ENCODE assay signal across 20 cellular contexts in the genomic region with DNA sequence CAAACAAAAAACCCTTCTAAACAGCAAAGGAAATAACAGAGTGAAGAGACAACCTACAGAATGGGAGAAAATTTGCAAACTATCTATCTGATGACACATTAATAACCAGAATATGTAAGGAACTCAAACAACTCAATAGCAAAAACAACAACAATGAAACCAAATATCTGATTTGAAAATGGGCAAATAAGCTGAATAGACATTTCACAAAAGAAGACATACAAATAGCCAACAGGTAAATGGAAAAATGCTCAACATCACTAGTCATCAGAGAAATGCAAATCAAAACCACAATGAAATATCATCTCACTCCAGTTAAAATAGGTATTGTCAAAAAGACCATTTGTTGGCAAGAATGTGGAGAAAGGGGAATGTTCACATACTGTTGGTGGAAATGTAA. TPM values are rescaled to one million over a fixed set of nuclear protein-coding genes. Genes with fewer than 3 reads are reported as not detected.
A peak's percentile ranks its signal among the peaks of the same experiment; 100 is the strongest.
DNase-seq lines count a peak whose midpoint lies in the region; ATAC-seq, FAIRE-seq and TF ChIP-seq lines count a peak whose summit lies in the region.
"Had no signal": no experiment of that assay in that cellular context is flagged by ENCODE, and none has a peak within 500 bp of the region (broad histone marks: within the 10 kb centered on the region; RNA-seq: fewer than 3 reads in every experiment).

No MANE protein-coding gene starts in this region.

- TF ChIP-seq EP300 in K562 (IDR thresholded peaks at IDR 0.05; ENCODE audit: low read length): no peak

- DNase-seq in D721Med (ENCODE audit: insufficient read length, low spot score): no peak
- peak; percentile 20 to 37 for DNase-seq in NCI-H526 (lab: John Stamatoyannopoulos, UW)
- DNase-seq in K562 (ENCODE audit: extremely low read depth in 1 of 4, low spot score in 3 of 4): no peak
- DNase-seq in dorsolateral prefrontal cortex: no peak
- no peak for DNase-seq in NCI-H748 (lab: John Stamatoyannopoulos, UW; ENCODE audit: unreplicated experiment)
- DNase-seq in NCI-H446 (lab: John Stamatoyannopoulos, UW): no peak
- DNase-seq: Caco-2; CD4-positive, CD25-positive, alpha-beta regulatory T cell; CD8-positive, alpha-beta T cell; DMS 273 treated with DMSO at 0.1 percent for 48 hours; DMS79; EL; GDM1; GOT3; HFFc6 had no signal

- no peak overlapping the region for H3K4me2 ChIP-seq in K562 (ENCODE audit: insufficient read depth, low read length)
- H3K4me2 ChIP-seq: BLaER1 had no signal

- H3K4me3 ChIP-seq in K562 (no peak overlapping the region), dorsolateral prefrontal cortex (no peak overlapping the region)
- H3K4me3 ChIP-seq: BLaER1, GM12878, HAP-1 had no signal

- H3K27me3 ChIP-seq in K562 (ENCODE audit: control insufficient read depth in 2 of 2, insufficient read depth in 2 of 2, low read length in 2 of 2) (no peaks in the 10 kb centered on the region), dorsolateral prefrontal cortex (no peaks in the 10 kb centered on the region)
- H3K27me3 ChIP-seq: BLaER1 had no signal

- no peak overlapping the region for H3K9ac ChIP-seq in K562 (ENCODE audit: insufficient read depth in 1 of 2, low read depth in 2 of 2, low read length in 2 of 2)
- H3K9ac ChIP-seq: BLaER1 had no signal

- in situ Hi-C loops in K562 (cut with MboI): loop anchor here (10.0 to 25.0 kb wide), 2 partner anchors 665 to 1342 kb away; no protein-coding TSS in a partner anchor

- ATAC-seq in K562: no peak
- ATAC-seq: CD8-positive, alpha-beta T cell; GM12878 had no signal

- intact Hi-C loops in K562 (cut with micrococcal nuclease) (loop anchor here (10.0 kb wide), 2 partner anchors 825 to 1335 kb away; no protein-coding TSS in a partner anchor), dorsolateral prefrontal cortex (cut with DNase I) (loop anchor here in 1 of 2 donors (10.0 kb wide), 2 partner anchors 105 to 655 kb away; no protein-coding TSS in a partner anchor)

- peak; percentile 6 for FAIRE-seq in D721Med (lab: Jason Lieb, UNC)
- FAIRE-seq in K562 (lab: Jason Lieb, UNC): no peak
- FAIRE-seq: GM12878, H54 had no signal

- no peaks in the 10 kb centered on the region for H4K20me1 ChIP-seq in K562 (replicated peaks; ENCODE audit: control insufficient read depth, insufficient read depth, low read length)
- H4K20me1 ChIP-seq: BLaER1 had no signal

- no peak overlapping the region for H3K27ac ChIP-seq in K562 (ENCODE audit: extremely low read depth, low read depth, low read length)
- H3K27ac ChIP-seq in dorsolateral prefrontal cortex: no peak overlapping the region
- H3K27ac ChIP-seq: BLaER1, C4-2B had no signal

- no peak for TF ChIP-seq RAD21 in K562 (CRISPR knock-in tag; conservative IDR thresholded peaks at IDR 0.05 in 1 of 2, IDR thresholded peaks at IDR 0.05 in 1 of 2)

- peaks cover 0 to 7% of the 10 kb centered on the region in 2 experiments; a peak in 2 of 5 replicates for H3K4me1 ChIP-seq in K562 (replicated peaks in 1 of 2; ENCODE audit: control insufficient read depth in 2 of 2, insufficient read depth in 2 of 2, low read length in 2 of 2)
- H3K4me1 ChIP-seq: BLaER1, Caco-2, HAP-1 had no signal

- H3K79me2 ChIP-seq in K562 (ENCODE audit: control insufficient read depth, insufficient read depth, low read length): no peaks in the 10 kb centered on the region

- no peak overlapping the region for H2AFZ ChIP-seq in K562 (ENCODE audit: low read depth, low read length)

- no peak for TF ChIP-seq CTCF in D721Med (IDR thresholded peaks at IDR 0.05; ENCODE audit: insufficient read depth, missing control alignments)
- no peak for TF ChIP-seq CTCF in K562 (IDR thresholded peaks at IDR 0.05 in 2 of 3, conservative IDR thresholded peaks at IDR 0.05 in 1 of 3; ENCODE audit: insufficient read depth in 2 of 3, low read depth in 1 of 3, low read length in 3 of 3)
- no peak for TF ChIP-seq CTCF in dorsolateral prefrontal cortex (IDR thresholded peaks at IDR 0.05 in 54 of 56, conservative IDR thresholded peaks at IDR 0.05 in 2 of 56; ENCODE audit: low read depth in 1 of 56, partially characterized antibody in 56 of 56)

- BruUV-seq in K562 (replicated peaks; lab: Mats Ljungman, UMichigan): no TSS peak

- H3K9me1 ChIP-seq in K562 (ENCODE audit: control insufficient read depth, insufficient read depth, low read length): no peaks in the 10 kb centered on the region

- H3K36me3 ChIP-seq in K562 (ENCODE audit: control insufficient read depth, insufficient read depth, low read length): no peaks in the 10 kb centered on the region
- H3K36me3 ChIP-seq: BLaER1, HAP-1 had no signal

- no peaks in the 10 kb centered on the region for H3K9me3 ChIP-seq in K562 (replicated peaks; ENCODE audit: control insufficient read depth, insufficient read depth, low read depth, low read length)
- H3K9me3 ChIP-seq: BLaER1, Caco-2, HAP-1 had no signal

- CTCF ChIA-PET in K562 (lab: Yijun Ruan, JAX; ENCODE audit: low intra/inter-chr PET ratio): no interaction called here

- POLR2A ChIA-PET in K562 (lab: Yijun Ruan, JAX): no interaction called here

- TF ChIP-seq POLR2A in K562 (conservative IDR thresholded peaks at IDR 0.05): no peak

TF ChIP-seq in K562, 482 proteins besides CTCF, POLR2A, EP300 and RAD21 (continues in another document):
- TF ChIP-seq NFE2L1 (tag; IDR thresholded peaks at IDR 0.05; ENCODE audit: borderline replicate concordance, low read depth) (no peak), MED1 (CRISPR knock-in tag; IDR thresholded peaks at IDR 0.05; ENCODE audit: borderline replicate concordance) (no peak), ZNF143 (CRISPR knock-in tag; IDR thresholded peaks at IDR 0.05) (no peak), MAFG (tag; conservative IDR thresholded peaks at IDR 0.05) (peak; percentile 70; the same call in 1 of the 2 replicates), FOXJ3 (CRISPR knock-in tag; IDR thresholded peaks at IDR 0.05) (no peak), ZNF589 (CRISPR knock-in tag; IDR thresholded peaks at IDR 0.05; ENCODE audit: low read depth) (no peak), C11orf30 (IDR thresholded peaks at IDR 0.05; ENCODE audit: low read depth) (peak; percentile 91), POLR2B (IDR thresholded peaks at IDR 0.05; ENCODE audit: low read depth, partially characterized antibody) (no peak), ZNF184 (CRISPR knock-in tag; IDR thresholded peaks at IDR 0.05) (no peak), XRCC4 (IDR thresholded peaks at IDR 0.05; ENCODE audit: extremely low read depth, insufficient read depth, insufficient read length) (no peak), ZNF263 (CRISPR knock-in tag; IDR thresholded peaks at IDR 0.05; ENCODE audit: borderline replicate concordance) (no peak), SREBF1 (IDR thresholded peaks at IDR 0.05; ENCODE audit: borderline replicate concordance, low read depth, low read length) (no peak), SMARCA5 (IDR thresholded peaks at IDR 0.05) (no peak), ELF1 (tag; IDR thresholded peaks at IDR 0.05) (no peak), CEBPG (CRISPR knock-in tag; IDR thresholded peaks at IDR 0.05) (no peak), CEBPG (tag; conservative IDR thresholded peaks at IDR 0.05 in 1 of 2, IDR thresholded peaks at IDR 0.05 in 1 of 2) (no peak), ZNF583 (CRISPR knock-in tag; IDR thresholded peaks at IDR 0.05) (no peak)
- TF ChIP-seq, protein P1, sequence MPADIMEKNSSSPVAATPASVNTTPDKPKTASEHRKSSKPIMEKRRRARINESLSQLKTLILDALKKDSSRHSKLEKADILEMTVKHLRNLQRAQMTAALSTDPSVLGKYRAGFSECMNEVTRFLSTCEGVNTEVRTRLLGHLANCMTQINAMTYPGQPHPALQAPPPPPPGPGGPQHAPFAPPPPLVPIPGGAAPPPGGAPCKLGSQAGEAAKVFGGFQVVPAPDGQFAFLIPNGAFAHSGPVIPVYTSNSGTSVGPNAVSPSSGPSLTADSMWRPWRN (IDR thresholded peaks at IDR 0.05; ENCODE audit: low read depth): no peak
- TF ChIP-seq, protein P2, sequence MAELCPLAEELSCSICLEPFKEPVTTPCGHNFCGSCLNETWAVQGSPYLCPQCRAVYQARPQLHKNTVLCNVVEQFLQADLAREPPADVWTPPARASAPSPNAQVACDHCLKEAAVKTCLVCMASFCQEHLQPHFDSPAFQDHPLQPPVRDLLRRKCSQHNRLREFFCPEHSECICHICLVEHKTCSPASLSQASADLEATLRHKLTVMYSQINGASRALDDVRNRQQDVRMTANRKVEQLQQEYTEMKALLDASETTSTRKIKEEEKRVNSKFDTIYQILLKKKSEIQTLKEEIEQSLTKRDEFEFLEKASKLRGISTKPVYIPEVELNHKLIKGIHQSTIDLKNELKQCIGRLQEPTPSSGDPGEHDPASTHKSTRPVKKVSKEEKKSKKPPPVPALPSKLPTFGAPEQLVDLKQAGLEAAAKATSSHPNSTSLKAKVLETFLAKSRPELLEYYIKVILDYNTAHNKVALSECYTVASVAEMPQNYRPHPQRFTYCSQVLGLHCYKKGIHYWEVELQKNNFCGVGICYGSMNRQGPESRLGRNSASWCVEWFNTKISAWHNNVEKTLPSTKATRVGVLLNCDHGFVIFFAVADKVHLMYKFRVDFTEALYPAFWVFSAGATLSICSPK (IDR thresholded peaks at IDR 0.05; ENCODE audit: borderline replicate concordance): no peak

RNA-seq across cellular contexts. Expression of a gene that starts 57.6 kb away (rescaled TPM):
- total RNA-seq in K562 (2011; cell fraction: chromatin; rRNA removed; ENCODE audit: low replicate concordance): 81.9 and 168 TPM in 2 replicates
- 42.0 and 47.8 TPM in 2 replicates for total RNA-seq in K562 (2011; cell fraction: nucleolus; rRNA removed)
- total RNA-seq in K562 (2011; cell fraction: nucleoplasm; rRNA removed): 46.5 and 67.9 TPM in 2 replicates
- 11.4 and 12.4 TPM in 2 replicates for total RNA-seq in K562 (2014; rRNA removed)
- total RNA-seq in K562 (2014; rRNA removed; fragmentation: Illumina TruSeq; extraction: Trizol): 20.9 and 23.4 TPM in 2 replicates
- total RNA-seq in K562 (2015; rRNA removed; fragmentation: Illumina TruSeq; extraction: Trizol): 27.2 and 31.7 TPM in 2 replicates
- 21.0 and 21.3 TPM in 2 replicates for total RNA-seq in K562 (2021)
- polyA plus RNA-seq in K562 (2011; rRNA removed): 17.3 and 17.4 TPM in 2 replicates
- polyA plus RNA-seq in K562 (2011; cell fraction: cytosol; rRNA removed): 7.9 and 9.5 TPM in 2 replicates
- 23.3 and 23.5 TPM in 2 replicates for polyA plus RNA-seq in K562 (2011; cell fraction: nucleus; rRNA removed)
- polyA plus RNA-seq in K562 (2012): 2.8 and 3.4 TPM in 2 replicates
- 5.6 and 6.7 TPM in 2 replicates for polyA plus RNA-seq in K562 (2014; fragmentation: Illumina TruSeq; extraction: Trizol)
- polyA plus RNA-seq in K562 (2014; fragmentation: Nextera tagmentation; extraction: Ambion mirVana): 1 to 10 TPM; 2.4 to 3.4 TPM
- polyA plus RNA-seq in K562 (2014; rRNA removed): 5.7 and 6.1 TPM in 2 replicates
- polyA minus RNA-seq in K562 (2011; rRNA and poly(A)+ RNA removed): 83.2 and 95.5 TPM in 2 replicates
- polyA minus RNA-seq in K562 (2011; cell fraction: cytosol; rRNA and poly(A)+ RNA removed): 26.8 and 32.4 TPM in 2 replicates
- 33.8 and 61.1 TPM in 2 replicates for polyA minus RNA-seq in K562 (2011; cell fraction: nucleus; rRNA and poly(A)+ RNA removed)
- total RNA-seq in dorsolateral prefrontal cortex: 10 to 100 TPM; 32.3 to 65.7 (median 46.7) TPM

Comparison
In these comparisons a context has a peak if more than half of its experiments do, and no peak if none do; other contexts are left out.
1. DNase-seq: peak in NCI-H526 (2 of 2); none in D721Med (single experiment), K562 (0 of 4), dorsolateral prefrontal cortex (0 of 10), NCI-H748 (single experiment) and NCI-H446 (0 of 2).